In the genomic region with DNA sequence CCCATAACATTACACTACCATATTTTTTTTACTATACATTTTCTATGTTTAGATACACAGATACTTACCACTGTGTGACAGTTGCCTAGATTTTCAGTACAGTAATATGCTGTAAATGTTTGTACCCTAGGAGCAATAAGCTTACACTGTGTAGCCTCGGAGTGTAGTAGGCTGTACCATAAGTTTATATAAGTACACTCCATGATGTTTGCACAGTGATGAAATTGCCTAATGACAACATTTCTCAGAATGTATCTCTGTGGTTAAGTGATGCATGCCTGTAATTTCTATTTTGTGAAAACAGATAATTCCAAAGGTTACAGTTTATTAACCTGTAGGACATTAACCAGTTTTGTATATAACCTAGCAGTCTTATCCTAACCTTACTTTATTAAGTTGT, we compare ENCODE assay signal across 21 cellular contexts.
A peak's percentile ranks its signal among the peaks of the same experiment; 100 is the strongest.
DNase-seq lines count a peak whose midpoint lies in the region; ATAC-seq and TF ChIP-seq lines count a peak whose summit lies in the region.
"Had no signal": no experiment of that assay in that cellular context is flagged by ENCODE, and none has a peak within 500 bp of the region (broad histone marks: within the 10 kb centered on the region; RNA-seq: fewer than 3 reads in every experiment).

No MANE protein-coding gene starts in this region.

- dilution Hi-C loops in IMR-90 (cut with HindIII; ENCODE audit: low sequenced_read_pairs, unreplicated experiment) = no loop called here

- no peak overlapping the region for H3K23ac ChIP-seq in IMR-90 (ENCODE audit: low read depth, low read length)
- no peak overlapping the region for H3K23ac ChIP-seq in mesenchymal stem cell (ENCODE audit: low read length in 2 of 2)
- H3K23ac ChIP-seq in neuronal stem cell (ENCODE audit: low read depth, low read length, poor library complexity) = no peak overlapping the region

- H2BK12ac ChIP-seq in mesenchymal stem cell (ENCODE audit: low read length in 2 of 2) (no peak overlapping the region), neuronal stem cell (ENCODE audit: low read length) (no peak overlapping the region)

- no peak overlapping the region for H3K27ac ChIP-seq in IMR-90 (ENCODE audit: insufficient read depth, low read length)
- no peak overlapping the region for H3K27ac ChIP-seq in mesenchymal stem cell (ENCODE audit: low read length, poor library complexity, severe bottlenecking)
- no peak overlapping the region for H3K27ac ChIP-seq in neuronal stem cell (replicated peaks; ENCODE audit: low read length)
- H3K27ac ChIP-seq: BLaER1 had no signal

- H2AK5ac ChIP-seq in IMR-90 (ENCODE audit: low read depth, low read length) (no peak overlapping the region), mesenchymal stem cell (ENCODE audit: low read length, severe bottlenecking) (no peak overlapping the region), neuronal stem cell (ENCODE audit: low read depth, low read length) (no peak overlapping the region)

- no TSS peak for BruUV-seq in IMR-90 (replicated peaks; lab: Mats Ljungman, UMichigan)

- H3K4me3 ChIP-seq in IMR-90 (ENCODE audit: insufficient read depth, low read depth, low read length) = no peak overlapping the region
- no peak overlapping the region for H3K4me3 ChIP-seq in epithelial cell of esophagus (ENCODE audit: low read length)
- H3K4me3 ChIP-seq in mesenchymal stem cell (ENCODE audit: insufficient read depth in 1 of 2, low read depth in 1 of 2, low read length in 2 of 2) = no peak overlapping the region
- no peak overlapping the region for H3K4me3 ChIP-seq in neuronal stem cell (ENCODE audit: low read length in 2 of 2)
- H3K4me3 ChIP-seq: BLaER1 had no signal

- no peaks in the 10 kb centered on the region for H3K9me1 ChIP-seq in IMR-90 (ENCODE audit: insufficient read depth, low read length)

- H2AFZ ChIP-seq in IMR-90 (replicated peaks; ENCODE audit: low read length, poor library complexity) (no peak overlapping the region), mesenchymal stem cell (ENCODE audit: low read depth, low read length) (no peak overlapping the region), neuronal stem cell (ENCODE audit: low read length) (no peak overlapping the region)

- ATAC-seq in IMR-90 (ENCODE audit: low read depth) (peak; percentile 92), HG03442 (IDR thresholded peaks at IDR 0.05; ENCODE audit: unreplicated experiment) (no peak)
- ATAC-seq: HCT116 had no signal

- 0 out of 2 replicates have a peak, but pooled peaks cover 2% of the 10 kb centered on the region for H3K4me1 ChIP-seq in IMR-90 (ENCODE audit: control insufficient read depth, insufficient read depth, low read length)
- H3K4me1 ChIP-seq in mesenchymal stem cell (ENCODE audit: control insufficient read depth, insufficient read depth, low read depth, low read length) = no peaks in the 10 kb centered on the region
- H3K4me1 ChIP-seq in neuronal stem cell (ENCODE audit: control insufficient read depth in 2 of 2, insufficient read depth in 1 of 2, low read depth in 1 of 2, low read length in 2 of 2) = no peaks in the 10 kb centered on the region
- H3K4me1 ChIP-seq: BLaER1 had no signal

- H4K8ac ChIP-seq in IMR-90 (ENCODE audit: low read depth in 2 of 2, low read length in 2 of 2) = no peak overlapping the region
- H4K8ac ChIP-seq in mesenchymal stem cell (ENCODE audit: low read length) = no peak overlapping the region
- H4K8ac ChIP-seq in neuronal stem cell (ENCODE audit: low read depth, low read length) = no peak overlapping the region

- CTCF ChIA-PET in IMR-90 (lab: Yijun Ruan, JAX) = no interaction called here

- H2BK15ac ChIP-seq in IMR-90 (ENCODE audit: low read depth, low read length) (no peak overlapping the region), mesenchymal stem cell (ENCODE audit: low read depth, poor library complexity, severe bottlenecking) (no peak overlapping the region), neuronal stem cell (ENCODE audit: low read length) (no peak overlapping the region)

- no peak for TF ChIP-seq RAD21 in IMR-90 (IDR thresholded peaks at IDR 0.05; ENCODE audit: low read length)

- WGBS in IMR-90 (ENCODE audit: extremely low coverage in 2 of 2, insufficient read length in 1 of 2), 2 experiments = no CpG with 5 or more reads among the region's 1 CpG
- no CpG with 5 or more reads among the region's 1 CpG for WGBS in mesenchymal stem cell
- WGBS in neuronal stem cell (ENCODE audit: extremely low coverage in 2 of 2, insufficient read length in 2 of 2, insufficient replicate concordance in 1 of 2), 2 donors = no CpG with 5 or more reads among the region's 1 CpG

- no peaks in the 10 kb centered on the region for H4K20me1 ChIP-seq in IMR-90 (ENCODE audit: insufficient read depth, low read length)
- H4K20me1 ChIP-seq: BLaER1 had no signal

- POLR2A ChIA-PET in IMR-90 (lab: Charles Lee; ENCODE audit: unreplicated experiment) = no interaction called here

- H3K27me3 ChIP-seq in IMR-90 (ENCODE audit: control insufficient read depth, insufficient read depth, low read length) (no peaks in the 10 kb centered on the region), mesenchymal stem cell (ENCODE audit: control insufficient read depth in 1 of 2, insufficient read depth in 1 of 2, low read length in 2 of 2) (no peaks in the 10 kb centered on the region), neuronal stem cell (ENCODE audit: control insufficient read depth in 3 of 3, insufficient read depth in 3 of 3, low read depth in 1 of 3, low read length in 3 of 3) (no peaks in the 10 kb centered on the region)
- H3K27me3 ChIP-seq: BLaER1 had no signal

- H3K9ac ChIP-seq in IMR-90 (ENCODE audit: low read depth, low read length) (no peak overlapping the region), mesenchymal stem cell (ENCODE audit: low read length) (no peak overlapping the region), neuronal stem cell (ENCODE audit: low read depth, low read length, poor library complexity) (no peak overlapping the region)
- H3K9ac ChIP-seq: BLaER1 had no signal

- H2BK20ac ChIP-seq in IMR-90 (ENCODE audit: low read depth, low read length) = no peak overlapping the region

- H3K79me1 ChIP-seq in IMR-90 (ENCODE audit: low read depth in 1 of 2, low read length in 2 of 2) (no peaks in the 10 kb centered on the region), mesenchymal stem cell (replicated peaks; ENCODE audit: low read length, poor library complexity, severe bottlenecking) (no peaks in the 10 kb centered on the region), neuronal stem cell (ENCODE audit: low read depth, low read length) (no peaks in the 10 kb centered on the region)

- TF ChIP-seq POLR2A in IMR-90 (IDR thresholded peaks at IDR 0.05; ENCODE audit: low read depth, low read length) = no peak

- DNase-seq in DMS53 (lab: John Stamatoyannopoulos, UW) (peak; percentile 68), IMR-90 (peak; percentile 68), epithelial cell of esophagus (ENCODE audit: low read depth) (peak; percentile 28), mesenchymal stem cell (peak; percentile 34), neuronal stem cell (ENCODE audit: low spot score) (no peak), NCI-H187 (lab: John Stamatoyannopoulos, UW) (no peak)
- DNase-seq: CD4-positive, CD25-positive, alpha-beta regulatory T cell; DMS79; GF-D8; NCI-H1048; NCI-H1417 treated with DMSO at 0.1 percent for 48 hours; NCI-H1694 treated with DMSO at 0.1 percent for 48 hours; NCI-H2081 treated with DMSO at 0.1 percent for 48 hours; NCI-H2171; NCI-H345; NCI-H526; RPMI8226; SHP77 had no signal

- no peak overlapping the region for H3K56ac ChIP-seq in IMR-90 (ENCODE audit: extremely low read depth, insufficient read depth, low read length)

- H3K9me3 ChIP-seq in IMR-90 (ENCODE audit: control insufficient read depth, insufficient read depth, low read length) = no peaks in the 10 kb centered on the region
- peaks cover 9% of the 10 kb centered on the region for H3K9me3 ChIP-seq in mesenchymal stem cell (ENCODE audit: control insufficient read depth, low read length)
- H3K9me3 ChIP-seq in neuronal stem cell (replicated peaks in 1 of 2; ENCODE audit: control insufficient read depth in 2 of 2, insufficient read depth in 1 of 2, low read depth in 1 of 2, low read length in 2 of 2) = peaks cover 0 to 2% of the 10 kb centered on the region in 2 donors

- H4K91ac ChIP-seq in IMR-90 (ENCODE audit: insufficient read depth, low read depth, low read length) = no peak overlapping the region
- no peak overlapping the region for H4K91ac ChIP-seq in mesenchymal stem cell (ENCODE audit: low read length)
- H4K91ac ChIP-seq in neuronal stem cell (ENCODE audit: low read depth, low read length, poor library complexity) = no peak overlapping the region

- H3K18ac ChIP-seq in IMR-90 (ENCODE audit: low read depth, low read length) = peak overlapping the region; percentile 94
- H3K18ac ChIP-seq in mesenchymal stem cell (ENCODE audit: low read depth in 1 of 2, low read length in 2 of 2) = no peak overlapping the region
- H3K18ac ChIP-seq in neuronal stem cell (ENCODE audit: low read length) = no peak overlapping the region

- in situ Hi-C loops in IMR-90 (cut with MboI; ENCODE audit: low sequenced_read_pairs) = no loop called here

- TF ChIP-seq CTCF in IMR-90 (conservative IDR thresholded peaks at IDR 0.05; ENCODE audit: low read depth, low read length) (no peak), epithelial cell of esophagus (IDR thresholded peaks at IDR 0.05; ENCODE audit: insufficient read depth, low read depth, low read length, missing control alignments) (no peak)

- H3K36me3 ChIP-seq in IMR-90 (ENCODE audit: control insufficient read depth, insufficient read depth, low read length) = no peaks in the 10 kb centered on the region
- no peaks in the 10 kb centered on the region for H3K36me3 ChIP-seq in mesenchymal stem cell (ENCODE audit: control insufficient read depth in 1 of 2, insufficient read depth in 2 of 2, low read depth in 1 of 2, low read length in 2 of 2)
- no peaks in the 10 kb centered on the region for H3K36me3 ChIP-seq in neuronal stem cell (replicated peaks in 1 of 2; ENCODE audit: control insufficient read depth in 2 of 2, insufficient read depth in 2 of 2, low read length in 2 of 2)
- H3K36me3 ChIP-seq: BLaER1 had no signal

- intact Hi-C loops in IMR-90 (cut with micrococcal nuclease) = no loop called here

- no peak overlapping the region for H3K4me2 ChIP-seq in IMR-90 (ENCODE audit: low read depth, low read length)
- H3K4me2 ChIP-seq in mesenchymal stem cell (ENCODE audit: low read length, poor library complexity, severe bottlenecking) = no peak overlapping the region
- no peak overlapping the region for H3K4me2 ChIP-seq in neuronal stem cell (ENCODE audit: insufficient read depth, low read length, poor library complexity, severe bottlenecking)
- H3K4me2 ChIP-seq: BLaER1 had no signal

- no peak overlapping the region for H4K5ac ChIP-seq in IMR-90 (ENCODE audit: low read depth, low read length)

- H2AK9ac ChIP-seq in IMR-90 (replicated peaks; ENCODE audit: low read depth, low read length, poor library complexity) = no peak overlapping the region

- H3K14ac ChIP-seq in IMR-90 (replicated peaks; ENCODE audit: low read depth, low read length) = 0 out of 2 replicates have a peak overlapping the region, but pooled peaks have one; percentile 13
- no peak overlapping the region for H3K14ac ChIP-seq in mesenchymal stem cell (ENCODE audit: low read length in 2 of 2)
- H3K14ac ChIP-seq in neuronal stem cell (ENCODE audit: low read length) = no peak overlapping the region

- H2BK120ac ChIP-seq in IMR-90 (ENCODE audit: low read depth, low read length) (no peak overlapping the region), mesenchymal stem cell (ENCODE audit: low read depth, low read length) (no peak overlapping the region), neuronal stem cell (ENCODE audit: low read depth, low read length) (no peak overlapping the region)

- no peak overlapping the region; the same call in 1 of the 2 replicates for H3K4ac ChIP-seq in IMR-90 (ENCODE audit: low read depth, low read length)
- H3K4ac ChIP-seq in mesenchymal stem cell (ENCODE audit: low read depth in 1 of 2, low read length in 2 of 2) = no peak overlapping the region
- no peak overlapping the region for H3K4ac ChIP-seq in neuronal stem cell (ENCODE audit: low read length)

- H2BK5ac ChIP-seq in IMR-90 (ENCODE audit: low read depth, low read length, poor library complexity, severe bottlenecking) (no peak overlapping the region), mesenchymal stem cell (ENCODE audit: low read depth, low read length, poor library complexity, severe bottlenecking) (no peak overlapping the region), neuronal stem cell (ENCODE audit: low read length) (no peak overlapping the region)

Comparison
In these comparisons a context has a peak if more than half of its experiments do, and no peak if none do; other contexts are left out.
1. DNase-seq: peak in DMS53 (single experiment), IMR-90 (single experiment), epithelial cell of esophagus (single experiment) and mesenchymal stem cell (single experiment); none in neuronal stem cell (single experiment) and NCI-H187 (0 of 2).